1 cellular context compared by ENCODE assay signal in the genomic region with DNA sequence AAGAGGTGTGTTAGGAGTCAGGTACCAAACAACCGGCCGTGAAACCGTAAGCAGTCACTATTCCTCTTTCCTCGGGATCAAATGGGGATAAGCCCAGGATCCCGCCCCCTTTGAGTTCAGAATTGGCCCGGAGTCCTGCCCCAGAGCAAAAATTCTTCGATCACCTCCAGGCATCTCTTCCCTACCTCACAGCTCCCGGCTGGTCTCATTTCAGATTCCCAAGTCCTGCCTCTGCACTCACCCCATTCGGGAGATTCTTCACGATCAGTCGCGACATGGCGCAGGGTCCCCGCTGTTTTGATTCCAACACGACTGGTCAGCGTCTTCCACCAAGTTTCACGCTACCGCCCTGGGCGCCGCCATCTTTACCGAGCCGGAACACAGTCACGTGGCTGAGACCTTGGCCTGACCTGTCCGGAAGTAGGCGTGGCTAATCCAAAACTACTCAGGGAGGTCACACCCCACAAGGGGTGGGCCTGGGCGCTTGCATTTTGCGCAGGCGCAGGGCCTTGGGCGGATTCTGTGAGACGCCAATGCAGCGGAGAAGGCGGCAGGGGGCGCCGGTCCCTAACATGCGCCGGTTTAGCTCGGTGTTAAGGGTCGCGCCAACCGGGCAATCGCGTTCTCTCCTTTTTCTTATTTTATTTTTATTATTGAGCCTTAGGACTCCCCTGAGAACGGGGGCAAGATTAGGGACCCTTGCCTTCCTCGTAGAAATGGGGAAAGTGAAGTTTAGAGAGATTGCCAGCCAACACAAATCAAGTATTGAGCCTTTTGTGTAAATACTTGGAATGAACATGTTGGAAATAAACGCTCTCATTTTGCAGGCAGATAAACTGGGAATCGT.
A peak's percentile ranks its signal among the peaks of the same experiment; 100 is the strongest.
TF ChIP-seq lines count a peak whose summit lies in the region.

A gene with protein sequence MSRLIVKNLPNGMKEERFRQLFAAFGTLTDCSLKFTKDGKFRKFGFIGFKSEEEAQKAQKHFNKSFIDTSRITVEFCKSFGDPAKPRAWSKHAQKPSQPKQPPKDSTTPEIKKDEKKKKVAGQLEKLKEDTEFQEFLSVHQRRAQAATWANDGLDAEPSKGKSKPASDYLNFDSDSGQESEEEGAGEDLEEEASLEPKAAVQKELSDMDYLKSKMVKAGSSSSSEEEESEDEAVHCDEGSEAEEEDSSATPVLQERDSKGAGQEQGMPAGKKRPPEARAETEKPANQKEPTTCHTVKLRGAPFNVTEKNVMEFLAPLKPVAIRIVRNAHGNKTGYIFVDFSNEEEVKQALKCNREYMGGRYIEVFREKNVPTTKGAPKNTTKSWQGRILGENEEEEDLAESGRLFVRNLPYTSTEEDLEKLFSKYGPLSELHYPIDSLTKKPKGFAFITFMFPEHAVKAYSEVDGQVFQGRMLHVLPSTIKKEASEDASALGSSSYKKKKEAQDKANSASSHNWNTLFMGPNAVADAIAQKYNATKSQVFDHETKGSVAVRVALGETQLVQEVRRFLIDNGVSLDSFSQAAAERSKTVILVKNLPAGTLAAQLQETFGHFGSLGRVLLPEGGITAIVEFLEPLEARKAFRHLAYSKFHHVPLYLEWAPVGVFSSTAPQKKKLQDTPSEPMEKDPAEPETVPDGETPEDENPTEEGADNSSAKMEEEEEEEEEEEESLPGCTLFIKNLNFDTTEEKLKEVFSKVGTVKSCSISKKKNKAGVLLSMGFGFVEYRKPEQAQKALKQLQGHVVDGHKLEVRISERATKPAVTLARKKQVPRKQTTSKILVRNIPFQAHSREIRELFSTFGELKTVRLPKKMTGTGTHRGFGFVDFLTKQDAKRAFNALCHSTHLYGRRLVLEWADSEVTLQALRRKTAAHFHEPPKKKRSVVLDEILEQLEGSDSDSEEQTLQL (minus strand): TSS at position 375 of the 847 bp plus-strand sequence. CDS start 98 bp downstream, at position 277.

TF ChIP-seq in H1, 55 proteins besides CTCF, POLR2A, EP300 and RAD21 (continued from another document and continues in another):
- TF ChIP-seq RBBP5 (IDR thresholded peaks at IDR 0.05; ENCODE audit: borderline replicate concordance, low read depth, low read length) (peak; percentile 48; the same call in 1 of the 2 replicates), MAFK (IDR thresholded peaks at IDR 0.05; ENCODE audit: low read depth, low read length) (no peak), CBX5 (IDR thresholded peaks at IDR 0.05; ENCODE audit: low read depth, low read length) (no peak), EZH2 (IDR thresholded peaks at IDR 0.05; ENCODE audit: low read depth, low read length, severe bottlenecking) (no peak), FOSL1 (IDR thresholded peaks at IDR 0.05; ENCODE audit: insufficient read depth, low read depth, low read length) (no peak), YY1 (IDR thresholded peaks at IDR 0.05; ENCODE audit: low read depth, low read length) (peak; percentile 99), TBP (IDR thresholded peaks at IDR 0.05; ENCODE audit: low read depth, low read length) (peak; percentile 70; the same call in 1 of the 2 replicates), GABPA (IDR thresholded peaks at IDR 0.05; ENCODE audit: borderline replicate concordance, insufficient read depth, low read length) (no peak), NANOG (IDR thresholded peaks at IDR 0.05; ENCODE audit: insufficient read depth, low read depth, low read length, poor library complexity, severe bottlenecking) (no peak), TAF1 (IDR thresholded peaks at IDR 0.05; ENCODE audit: low read depth, low read length) (peak; percentile 89), SRF (IDR thresholded peaks at IDR 0.05; ENCODE audit: low read depth, low read length) (peak; percentile 35; the same call in 1 of the 2 replicates), TCF12 (IDR thresholded peaks at IDR 0.05; ENCODE audit: low read depth, low read length) (no peak), E2F6 (IDR thresholded peaks at IDR 0.05) (0 out of 2 replicates have a peak, but pooled peaks have one; percentile 49), KDM5A (IDR thresholded peaks at IDR 0.05; ENCODE audit: low read length) (peak; percentile 99), SP4 (IDR thresholded peaks at IDR 0.05; ENCODE audit: low read length) (peak; percentile 87; the same call in 1 of the 2 replicates), NRF1 (IDR thresholded peaks at IDR 0.05; ENCODE audit: low read depth, low read length) (peak; percentile 81), SP1 (IDR thresholded peaks at IDR 0.05; ENCODE audit: low read depth, low read length) (0 out of 2 replicates have a peak, but pooled peaks have one; percentile 59), CREB1 (IDR thresholded peaks at IDR 0.05) (peak; percentile 79), EGR1 (IDR thresholded peaks at IDR 0.05; ENCODE audit: borderline replicate concordance, low read depth, low read length) (no peak), POLR2AphosphoS5 (IDR thresholded peaks at IDR 0.05; ENCODE audit: low read depth, low read length) (peak; percentile 89), SAP30 (IDR thresholded peaks at IDR 0.05; ENCODE audit: insufficient read depth, insufficient replicate concordance, low read length) (peak; percentile 92), SP2 (IDR thresholded peaks at IDR 0.05; ENCODE audit: low read length) (no peak), SIX5 (IDR thresholded peaks at IDR 0.05; ENCODE audit: low read depth, low read length) (no peak), CHD7 (IDR thresholded peaks at IDR 0.05; ENCODE audit: insufficient replicate concordance, low read length) (no peak), RNF2 (IDR thresholded peaks at IDR 0.05; ENCODE audit: borderline replicate concordance, low read depth, low read length, missing control alignments, poor library complexity, severe bottlenecking) (no peak), JUN (IDR thresholded peaks at IDR 0.05; ENCODE audit: low read depth, low read length) (no peak), ASH2L (IDR thresholded peaks at IDR 0.05; ENCODE audit: low read length) (peak; percentile 64), RXRA (IDR thresholded peaks at IDR 0.05; ENCODE audit: insufficient read depth, low read depth, low read length) (no peak), GTF2F1 (IDR thresholded peaks at IDR 0.05; ENCODE audit: borderline replicate concordance, low read depth, low read length) (no peak), CTBP2 (IDR thresholded peaks at IDR 0.05; ENCODE audit: borderline replicate concordance, insufficient read depth, insufficient read length, low read length) (no peak), BRCA1 (IDR thresholded peaks at IDR 0.05; ENCODE audit: low read depth, low read length) (no peak), BACH1 (IDR thresholded peaks at IDR 0.05; ENCODE audit: low read length) (peak; percentile 74), HDAC2 (IDR thresholded peaks at IDR 0.05; ENCODE audit: borderline replicate concordance in 1 of 2, low read depth in 2 of 2, low read length in 2 of 2) (peak in 1 of 2 experiments; percentile 99; a peak in 2 of 4 replicates), PHF8 (conservative IDR thresholded peaks at IDR 0.05; ENCODE audit: low read depth, low read length) (peak; percentile 76), HDAC6 (IDR thresholded peaks at IDR 0.05; ENCODE audit: low read depth, low read length) (no peak), SIRT6 (IDR thresholded peaks at IDR 0.05; ENCODE audit: low read length) (no peak), SIN3A (conservative IDR thresholded peaks at IDR 0.05 in 1 of 2, IDR thresholded peaks at IDR 0.05 in 1 of 2; ENCODE audit: low read depth in 1 of 2, low read length in 2 of 2) (peak; percentile 92 to 98), POU5F1 (IDR thresholded peaks at IDR 0.05; ENCODE audit: low read depth, low read length) (no peak), KDM4A (IDR thresholded peaks at IDR 0.05; ENCODE audit: low read depth, low read length, severe bottlenecking) (no peak), CHD2 (IDR thresholded peaks at IDR 0.05; ENCODE audit: low read length) (no peak), RFX5 (IDR thresholded peaks at IDR 0.05; ENCODE audit: borderline replicate concordance, low read depth, low read length) (no peak)
- TF ChIP-seq, protein P1, sequence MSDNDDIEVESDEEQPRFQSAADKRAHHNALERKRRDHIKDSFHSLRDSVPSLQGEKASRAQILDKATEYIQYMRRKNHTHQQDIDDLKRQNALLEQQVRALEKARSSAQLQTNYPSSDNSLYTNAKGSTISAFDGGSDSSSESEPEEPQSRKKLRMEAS (IDR thresholded peaks at IDR 0.05): peak; percentile 89
- TF ChIP-seq, protein P2, sequence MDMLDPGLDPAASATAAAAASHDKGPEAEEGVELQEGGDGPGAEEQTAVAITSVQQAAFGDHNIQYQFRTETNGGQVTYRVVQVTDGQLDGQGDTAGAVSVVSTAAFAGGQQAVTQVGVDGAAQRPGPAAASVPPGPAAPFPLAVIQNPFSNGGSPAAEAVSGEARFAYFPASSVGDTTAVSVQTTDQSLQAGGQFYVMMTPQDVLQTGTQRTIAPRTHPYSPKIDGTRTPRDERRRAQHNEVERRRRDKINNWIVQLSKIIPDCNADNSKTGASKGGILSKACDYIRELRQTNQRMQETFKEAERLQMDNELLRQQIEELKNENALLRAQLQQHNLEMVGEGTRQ (IDR thresholded peaks at IDR 0.05; ENCODE audit: low read length): peak; percentile 94
- TF ChIP-seq, protein P3, sequence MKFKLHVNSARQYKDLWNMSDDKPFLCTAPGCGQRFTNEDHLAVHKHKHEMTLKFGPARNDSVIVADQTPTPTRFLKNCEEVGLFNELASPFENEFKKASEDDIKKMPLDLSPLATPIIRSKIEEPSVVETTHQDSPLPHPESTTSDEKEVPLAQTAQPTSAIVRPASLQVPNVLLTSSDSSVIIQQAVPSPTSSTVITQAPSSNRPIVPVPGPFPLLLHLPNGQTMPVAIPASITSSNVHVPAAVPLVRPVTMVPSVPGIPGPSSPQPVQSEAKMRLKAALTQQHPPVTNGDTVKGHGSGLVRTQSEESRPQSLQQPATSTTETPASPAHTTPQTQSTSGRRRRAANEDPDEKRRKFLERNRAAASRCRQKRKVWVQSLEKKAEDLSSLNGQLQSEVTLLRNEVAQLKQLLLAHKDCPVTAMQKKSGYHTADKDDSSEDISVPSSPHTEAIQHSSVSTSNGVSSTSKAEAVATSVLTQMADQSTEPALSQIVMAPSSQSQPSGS (IDR thresholded peaks at IDR 0.05; ENCODE audit: low read length): no peak
